25 cellular contexts compared by ENCODE assay signal in genomic region chr1:186502087-186502486, GRCh38. TPM values are rescaled to one million over a fixed set of nuclear protein-coding genes. Genes with fewer than 3 reads are reported as not detected.
DNase-seq lines count a peak whose midpoint lies in the region; ATAC-seq and TF ChIP-seq lines count a peak whose summit lies in the region.
"Had no signal": no experiment of that assay in that cellular context is flagged by ENCODE, and none has a peak within 500 bp of the region (broad histone marks: within the 10 kb centered on the region; RNA-seq: fewer than 3 reads in every experiment).

No MANE protein-coding gene starts in this region.

- DNase-seq in AG09309 (ENCODE audit: low read depth) (peak; percentile 28), PC-3 (no peak), heart right ventricle (no peak), colonic mucosa (no peak), DMS 273 treated with DMSO at 0.1 percent for 48 hours (lab: John Stamatoyannopoulos, UW) (no peak)
- no peak for DNase-seq in stimulated activated effector memory CD8-positive, alpha-beta T cell treated with anti-CD3 and anti-CD28 coated beads, Interleukin-12 subunit alpha, Interleukin-12 subunit beta, amount 100 ng/mL, for 72 hours (ENCODE audit: low spot score in 2 of 2)
- DNase-seq: activated CD8-positive, alpha-beta T cell treated with anti-CD3 and anti-CD28 coated beads, Interleukin-2, amount 10 ng/mL, durations not matched to agents 7 days and 5 days; naive thymus-derived CD4-positive, alpha-beta T cell; NCI-H1930; NCI-H526; stimulated activated naive CD8-positive, alpha-beta T cell treated with anti-CD3 and anti-CD28 coated beads, Interleukin-15, Interleukin-2, amounts not matched to agents 100 U/mL and 50 U/mL, for 24 hours; T-helper 1 cell; WERI-Rb-1 had no signal

- H3K36me3 ChIP-seq in PC-3 (ENCODE audit: low read depth, low read length) (no peaks in the 10 kb centered on the region), heart right ventricle (no peaks in the 10 kb centered on the region), colonic mucosa (no peaks in the 10 kb centered on the region)
- H3K36me3 ChIP-seq: WERI-Rb-1 had no signal

- TF ChIP-seq CTCF in AG09309 (IDR thresholded peaks at IDR 0.05; ENCODE audit: control insufficient read depth, insufficient read depth, low read depth, low read length, missing control alignments) (no peak), PC-3 (conservative IDR thresholded peaks at IDR 0.05; ENCODE audit: low read depth, low read length) (no peak), heart right ventricle (IDR thresholded peaks at IDR 0.05) (no peak), colonic mucosa (IDR thresholded peaks at IDR 0.05) (no peak)

- H3K9me2 ChIP-seq in PC-3 (replicated peaks; ENCODE audit: low read length), result no peaks in the 10 kb centered on the region

- H3K4me3 Mint-ChIP-seq in stimulated activated effector memory CD8-positive, alpha-beta T cell treated with anti-CD3 and anti-CD28 coated beads, Interleukin-12 subunit alpha, Interleukin-12 subunit beta, amount 100 ng/mL, for 72 hours, result no peak overlapping the region
- H3K4me3 Mint-ChIP-seq: activated CD8-positive, alpha-beta T cell treated with anti-CD3 and anti-CD28 coated beads, Interleukin-2, amount 10 ng/mL, durations not matched to agents 7 days and 5 days; activated T-helper 17 cell treated with anti-CD3 and anti-CD28 coated beads, Interleukin-2, amount 50 U/mL, for 72 hours; central memory CD8-positive, alpha-beta T cell; naive thymus-derived CD4-positive, alpha-beta T cell had no signal

- ATAC-seq in GM19328 (IDR thresholded peaks at IDR 0.05; ENCODE audit: unreplicated experiment) (peak; percentile 50), HG02884 (IDR thresholded peaks at IDR 0.05; ENCODE audit: unreplicated experiment) (peak; percentile 63), PC-3 (no peak), heart right ventricle (no peak)
- ATAC-seq in stimulated activated effector memory CD8-positive, alpha-beta T cell treated with anti-CD3 and anti-CD28 coated beads, Interleukin-12 subunit alpha, Interleukin-12 subunit beta, amount 100 ng/mL, for 72 hours, result no peak
- ATAC-seq: activated CD8-positive, alpha-beta T cell treated with anti-CD3 and anti-CD28 coated beads, Interleukin-2, amount 10 ng/mL, durations not matched to agents 7 days and 5 days; activated T-helper 17 cell treated with anti-CD3 and anti-CD28 coated beads, Interleukin-2, amount 50 U/mL, for 72 hours; naive thymus-derived CD4-positive, alpha-beta T cell; stimulated activated naive CD8-positive, alpha-beta T cell treated with anti-CD3 and anti-CD28 coated beads, Interleukin-15, Interleukin-2, amounts not matched to agents 100 U/mL and 50 U/mL, for 24 hours had no signal

- no peaks in the 10 kb centered on the region for H3K79me2 ChIP-seq in PC-3 (ENCODE audit: low read length)

- H3K27ac Mint-ChIP-seq in stimulated activated effector memory CD8-positive, alpha-beta T cell treated with anti-CD3 and anti-CD28 coated beads, Interleukin-12 subunit alpha, Interleukin-12 subunit beta, amount 100 ng/mL, for 72 hours, result no peak overlapping the region
- H3K27ac Mint-ChIP-seq: activated CD8-positive, alpha-beta T cell treated with anti-CD3 and anti-CD28 coated beads, Interleukin-2, amount 10 ng/mL, durations not matched to agents 7 days and 5 days; activated T-helper 17 cell treated with anti-CD3 and anti-CD28 coated beads, Interleukin-2, amount 50 U/mL, for 72 hours; naive thymus-derived CD4-positive, alpha-beta T cell; progenitor cell of endocrine pancreas had no signal

- H2AFZ ChIP-seq in PC-3 (ENCODE audit: low read length), result no peak overlapping the region

- no peaks in the 10 kb centered on the region for H4K20me1 ChIP-seq in PC-3 (ENCODE audit: low read length)

- H3K4me1 ChIP-seq in PC-3 (ENCODE audit: insufficient read depth, low read length) (peaks cover 31% of the 10 kb centered on the region), heart right ventricle (no peaks in the 10 kb centered on the region), colonic mucosa (no peaks in the 10 kb centered on the region)

- no TSS peak for BruUV-seq in PC-3 (replicated peaks; lab: Mats Ljungman, UMichigan)

- intact Hi-C loops in PC-3 (cut with micrococcal nuclease), result no loop called here
- intact Hi-C loops in heart right ventricle (cut with DNase I), result no loop called here
- intact Hi-C loops in colonic mucosa (cut with DNase I), result no loop called here

- H3K9me3 Mint-ChIP-seq in stimulated activated effector memory CD8-positive, alpha-beta T cell treated with anti-CD3 and anti-CD28 coated beads, Interleukin-12 subunit alpha, Interleukin-12 subunit beta, amount 100 ng/mL, for 72 hours, result peaks cover 13% of the 10 kb centered on the region

- no peaks in the 10 kb centered on the region for H3K4me1 Mint-ChIP-seq in stimulated activated effector memory CD8-positive, alpha-beta T cell treated with anti-CD3 and anti-CD28 coated beads, Interleukin-12 subunit alpha, Interleukin-12 subunit beta, amount 100 ng/mL, for 72 hours
- H3K4me1 Mint-ChIP-seq: activated T-helper 17 cell treated with anti-CD3 and anti-CD28 coated beads, Interleukin-2, amount 50 U/mL, for 72 hours; central memory CD8-positive, alpha-beta T cell; naive thymus-derived CD4-positive, alpha-beta T cell had no signal

- no peak overlapping the region for H3K9ac ChIP-seq in PC-3 (ENCODE audit: low read length)
- H3K9ac ChIP-seq in colonic mucosa (ENCODE audit: low read depth in 2 of 2, low read length in 2 of 2), result no peak overlapping the region

- H3K9me3 ChIP-seq in PC-3 (ENCODE audit: low read length) (no peaks in the 10 kb centered on the region), heart right ventricle (peaks cover 0 to 31% (median 15%) of the 10 kb centered on the region in 11 donors), colonic mucosa (no peaks in the 10 kb centered on the region)

- H3K36me3 Mint-ChIP-seq in stimulated activated effector memory CD8-positive, alpha-beta T cell treated with anti-CD3 and anti-CD28 coated beads, Interleukin-12 subunit alpha, Interleukin-12 subunit beta, amount 100 ng/mL, for 72 hours, result no peaks in the 10 kb centered on the region

- H3K27ac ChIP-seq in PC-3 (ENCODE audit: low read length), result 0 out of 2 replicates have a peak overlapping the region, but pooled peaks have one; percentile 66
- no peak overlapping the region for H3K27ac ChIP-seq in heart right ventricle
- no peak overlapping the region for H3K27ac ChIP-seq in colonic mucosa
- H3K27ac ChIP-seq: WERI-Rb-1 had no signal

- no peak overlapping the region for H3K4me2 ChIP-seq in PC-3 (ENCODE audit: low read length)

- CTCF ChIA-PET in PC-3 (lab: Charles Lee), result no interaction called here

- peaks cover 8% of the 10 kb centered on the region for H3F3A ChIP-seq in PC-3 (ENCODE audit: low read length, unreplicated experiment)

- H3K4me3 ChIP-seq in AG09309 (ENCODE audit: control insufficient read depth, low read depth, low read length) (no peak overlapping the region), PC-3 (ENCODE audit: low read length) (no peak overlapping the region), heart right ventricle (no peak overlapping the region), colonic mucosa (no peak overlapping the region)

- H3K27me3 ChIP-seq in PC-3 (ENCODE audit: low read length), result no peaks in the 10 kb centered on the region
- H3K27me3 ChIP-seq in heart right ventricle, result no peaks in the 10 kb centered on the region
- H3K27me3 ChIP-seq in colonic mucosa, result no peaks in the 10 kb centered on the region

- POLR2A ChIA-PET in PC-3 (lab: Charles Lee; ENCODE audit: unreplicated experiment), result no interaction called here

RNA-seq across cellular contexts. Expression of gene PDC, which starts 41.2 kb away (rescaled TPM):
- total RNA-seq in PC-3 (2014; rRNA removed), result not detected in 2 replicates
- total RNA-seq in heart right ventricle, result not detected
- not detected for polyA plus RNA-seq in heart right ventricle
- total RNA-seq in colonic mucosa, result not detected
- total RNA-seq: A673; activated CD8-positive, alpha-beta T cell treated with anti-CD3 and anti-CD28 coated beads, Interleukin-2, amount 10 ng/mL, durations not matched to agents 7 days and 5 days; activated T-helper 17 cell treated with anti-CD3 and anti-CD28 coated beads, Interleukin-2, amount 50 U/mL, for 72 hours; H1; HT1080; lung microvascular endothelial cell; naive thymus-derived CD4-positive, alpha-beta T cell; progenitor cell of endocrine pancreas; RPMI7951; urinary bladder had no signal
- polyA plus RNA-seq: adipose tissue; H1; naive thymus-derived CD4-positive, alpha-beta T cell; urinary bladder had no signal

Comparison
In these comparisons a context has a peak if more than half of its experiments do, and no peak if none do; other contexts are left out.
1. ATAC-seq: peak in GM19328 (single experiment) and HG02884 (single experiment); none in PC-3 (single experiment), heart right ventricle (0 of 8) and stimulated activated effector memory CD8-positive, alpha-beta T cell treated with anti-CD3 and anti-CD28 coated beads, Interleukin-12 subunit alpha, Interleukin-12 subunit beta, amount 100 ng/mL, for 72 hours (single experiment).